ENCODE assay signal across 9 cellular contexts in genomic region chr12:6363330-6364036, GRCh38. TPM values are rescaled to one million over a fixed set of nuclear protein-coding genes. Genes with fewer than 3 reads are reported as not detected.
DNase-seq lines count a peak whose midpoint lies in the region; ATAC-seq and TF ChIP-seq lines count a peak whose summit lies in the region.
"Had no signal": no experiment of that assay in that cellular context is flagged by ENCODE, and none has a peak within 500 bp of the region (broad histone marks: within the 10 kb centered on the region; RNA-seq: fewer than 3 reads in every experiment).

No MANE protein-coding gene starts in this region.

- no peaks in the 10 kb centered on the region for H3K9me3 ChIP-seq in Peyer's patch
- H3K9me3 ChIP-seq in trophoblast cell (ENCODE audit: insufficient read depth, low read depth, low read length) = no peaks in the 10 kb centered on the region

- no peaks in the 10 kb centered on the region for H3K36me3 ChIP-seq in Peyer's patch
- H3K36me3 ChIP-seq in trophoblast cell (ENCODE audit: control insufficient read depth in 1 of 2, insufficient read depth in 2 of 2, low read length in 2 of 2) = no peaks in the 10 kb centered on the region

- H3K18ac ChIP-seq in trophoblast cell (ENCODE audit: low read length) = peak overlapping the region; percentile 92

- H3K4me3 ChIP-seq in GM12875 (ENCODE audit: low read depth, low read length) (peak overlapping the region; percentile 3), Peyer's patch (peak overlapping the region; percentile 46 to 80 (median 62)), trophoblast cell (ENCODE audit: low read depth, low read length) (peak overlapping the region; percentile 83)

- WGBS in trophoblast cell (ENCODE audit: extremely low coverage, insufficient coverage, insufficient read length) = no CpG with 5 or more reads among the region's 59 CpGs

- H3K79me2 ChIP-seq in trophoblast cell (ENCODE audit: control insufficient read depth, insufficient read depth, low read length, poor library complexity) = peaks cover 5% of the 10 kb centered on the region

- H3K9ac ChIP-seq in trophoblast cell (ENCODE audit: low read length) = peak overlapping the region; percentile 17

- peak overlapping the region; percentile 99 for H3K4me2 ChIP-seq in trophoblast cell (ENCODE audit: low read length)

- H2BK120ac ChIP-seq in trophoblast cell (ENCODE audit: insufficient read depth, low read length, poor library complexity) = peak overlapping the region; percentile 78

- peak overlapping the region; percentile 92 for H4K8ac ChIP-seq in trophoblast cell (ENCODE audit: low read depth, low read length)

- H3K14ac ChIP-seq in trophoblast cell (ENCODE audit: low read length) = peak overlapping the region; percentile 68

- peak overlapping the region; percentile 84 to 100 (median 89) for H3K27ac ChIP-seq in Peyer's patch
- peak overlapping the region; percentile 70 for H3K27ac ChIP-seq in foreskin keratinocyte
- H3K27ac ChIP-seq in trophoblast cell (ENCODE audit: low read depth, low read length) = peak overlapping the region; percentile 22

- no peaks in the 10 kb centered on the region for H3K27me3 ChIP-seq in Peyer's patch
- H3K27me3 ChIP-seq in foreskin keratinocyte = no peaks in the 10 kb centered on the region
- H3K27me3 ChIP-seq in trophoblast cell (ENCODE audit: insufficient read depth, low read length) = no peaks in the 10 kb centered on the region

- H3K23ac ChIP-seq in trophoblast cell (ENCODE audit: low read length) = no peak overlapping the region

- H2BK5ac ChIP-seq in trophoblast cell (ENCODE audit: low read depth, low read length, poor library complexity) = peak overlapping the region; percentile 52

- peak overlapping the region; percentile 75 for H2AFZ ChIP-seq in trophoblast cell (ENCODE audit: insufficient read depth, low read length, poor library complexity)

- H3K79me1 ChIP-seq in trophoblast cell (ENCODE audit: low read length) = peaks cover 7% of the 10 kb centered on the region

- peak overlapping the region; percentile 84 for H2BK12ac ChIP-seq in trophoblast cell (ENCODE audit: low read length)

- H3K4me1 ChIP-seq in Peyer's patch = peaks cover 0 to 44% (median 7%) of the 10 kb centered on the region in 4 donors
- H3K4me1 ChIP-seq in foreskin keratinocyte = peaks cover 3% of the 10 kb centered on the region
- H3K4me1 ChIP-seq in trophoblast cell (ENCODE audit: control insufficient read depth in 1 of 2, insufficient read depth in 2 of 2, low read length in 2 of 2) = peaks cover 2 to 6% of the 10 kb centered on the region in 2 experiments

- H3K4ac ChIP-seq in trophoblast cell (ENCODE audit: low read depth, low read length) = peak overlapping the region; percentile 49

- TF ChIP-seq CTCF in GM12875 (IDR thresholded peaks at IDR 0.05; ENCODE audit: borderline replicate concordance, insufficient read depth, low read depth, low read length) (no peak), Peyer's patch (IDR thresholded peaks at IDR 0.05) (peak in 3 of 6 experiments; percentile 14 to 39 (median 23)), foreskin keratinocyte (conservative IDR thresholded peaks at IDR 0.05) (peak; percentile 8)

- ATAC-seq in foreskin keratinocyte (peak; percentile 83), GM21447 (IDR thresholded peaks at IDR 0.05; ENCODE audit: unreplicated experiment) (no peak)

- TF ChIP-seq POLR2A in Peyer's patch (IDR thresholded peaks at IDR 0.05) = peak; percentile 77 to 81

- H2AK5ac ChIP-seq in trophoblast cell (ENCODE audit: low read length) = peak overlapping the region; percentile 91

- peak overlapping the region; percentile 86 for H4K12ac ChIP-seq in trophoblast cell (ENCODE audit: low read depth, low read length)

- H4K91ac ChIP-seq in trophoblast cell (ENCODE audit: low read depth, low read length) = peak overlapping the region; percentile 88

- DNase-seq in Peyer's patch (peak; percentile 64 to 94 (median 89)), activated gamma-delta T cell (lab: John Stamatoyannopoulos, UW) (peak; percentile 51), foreskin keratinocyte (no peak), trophoblast cell (peak; percentile 86 to 90), ureter (ENCODE audit: low spot score) (peak; percentile 83), NCI-H128 (lab: John Stamatoyannopoulos, UW; ENCODE audit: unreplicated experiment) (no peak)

RNA-seq across cellular contexts. Expression of gene SCNN1A, which starts 11.9 kb away (rescaled TPM):
- total RNA-seq in Peyer's patch (100 to 1,000 TPM in 3 of 4 donors, 10 to 100 TPM in 1; 93.3 to 275 (median 143) TPM), foreskin keratinocyte (1.1 and 3.2 TPM in 2 replicates), ureter (63.8 TPM)
- polyA plus RNA-seq in foreskin keratinocyte = 1.2 and 3.2 TPM in 2 replicates
- 2.3 and 2.7 TPM in 2 replicates for polyA plus RNA-seq in trophoblast cell (2013)

RNA-seq across cellular contexts. Expression of gene LTBR, which starts 20.5 kb away (rescaled TPM):
- total RNA-seq in Peyer's patch (100 to 1,000 TPM; 113 to 313 (median 294) TPM), foreskin keratinocyte (112 and 121 TPM in 2 replicates), ureter (167 TPM)
- 119 and 138 TPM in 2 replicates for polyA plus RNA-seq in foreskin keratinocyte
- polyA plus RNA-seq in trophoblast cell (2013) = 34.3 and 34.8 TPM in 2 replicates

RNA-seq across cellular contexts. Expression of gene TNFRSF1A, which starts 21.6 kb away (rescaled TPM):
- total RNA-seq in Peyer's patch (100 to 1,000 TPM in 3 of 4 donors, 10 to 100 TPM in 1; 90.8 to 547 (median 393) TPM), foreskin keratinocyte (125 and 135 TPM in 2 replicates), ureter (177 TPM)
- polyA plus RNA-seq in foreskin keratinocyte = 113 TPM in 2 replicates
- 81.0 and 90.7 TPM in 2 replicates for polyA plus RNA-seq in trophoblast cell (2013)

RNA-seq across cellular contexts. Expression of gene PLEKHG6, which starts 53.0 kb away (rescaled TPM):
- total RNA-seq in Peyer's patch = 100 to 1,000 TPM; 145 to 543 (median 176) TPM
- total RNA-seq in foreskin keratinocyte = 3.3 and 4.5 TPM in 2 replicates
- polyA plus RNA-seq in foreskin keratinocyte = 3.5 and 3.6 TPM in 2 replicates
- 17.4 and 20.1 TPM in 2 replicates for polyA plus RNA-seq in trophoblast cell (2013)
- total RNA-seq in ureter = 59.7 TPM
- total RNA-seq: T-helper 2 cell treated with Interferon-gamma antibody and Interleukin-4, amounts not matched to agents 100 ng/mL and 5 ng/mL, for 36 hours had no signal

Comparison
In these comparisons a context has a peak if more than half of its experiments do, and no peak if none do; other contexts are left out.
1. H3K4me3 ChIP-seq: peak in every context shown above with its lines; median percentile 83 in trophoblast cell; 62 in Peyer's patch; 3 in GM12875.
2. DNase-seq: peak in Peyer's patch (3 of 3), activated gamma-delta T cell (single experiment), trophoblast cell (2 of 2) and ureter (single experiment); none in foreskin keratinocyte (0 of 2) and NCI-H128 (single experiment).
3. H3K27ac ChIP-seq: peak in every context shown above with its lines; median percentile 89 in Peyer's patch; 70 in foreskin keratinocyte; 22 in trophoblast cell.
4. RNA of gene SCNN1A, which starts 11.9 kb away (total RNA-seq): 93.3 to 275 TPM in Peyer's patch and 63.8 TPM in ureter (single experiment); 1.1 to 3.2 TPM in foreskin keratinocyte; every median in the first group is over 10 times any median in the second.